ENCODE assay signal across 2 cellular contexts in genomic region chr5:103562453-103563157, GRCh38.
TF ChIP-seq lines count a peak whose summit lies in the region.

Gene NUDT12 (minus strand): TSS chr5:103562789. CDS start chr5:103560248, 2,541 bp downstream.

TF ChIP-seq in HEK293, 187 proteins besides CTCF, POLR2A, EP300 and RAD21 (continued from another document and continues in another):
- TF ChIP-seq PRDM2 (tag by site-specific recombination; IDR thresholded peaks at IDR 0.05; ENCODE audit: borderline replicate concordance) (no peak), ZNF302 (tag by site-specific recombination; IDR thresholded peaks at IDR 0.05; ENCODE audit: low read depth) (no peak), ZNF747 (tag by site-specific recombination; IDR thresholded peaks at IDR 0.05) (no peak), REPIN1 (tag by site-specific recombination; IDR thresholded peaks at IDR 0.05; ENCODE audit: low read depth) (no peak), ZNF645 (tag by site-specific recombination; IDR thresholded peaks at IDR 0.05) (no peak), OVOL3 (tag by site-specific recombination; IDR thresholded peaks at IDR 0.05) (no peak), ZFHX2 (tag by site-specific recombination; conservative IDR thresholded peaks at IDR 0.05) (peak; percentile 37), TCF7L2 (IDR thresholded peaks at IDR 0.05; ENCODE audit: borderline replicate concordance, low read depth, low read length) (no peak), ZNF175 (tag by site-specific recombination; IDR thresholded peaks at IDR 0.05) (no peak), ZBTB11 (tag by site-specific recombination; conservative IDR thresholded peaks at IDR 0.05; ENCODE audit: low read depth) (peak; percentile 97), ZBTB1 (tag by site-specific recombination; IDR thresholded peaks at IDR 0.05) (no peak), ZBTB49 (tag by site-specific recombination; IDR thresholded peaks at IDR 0.05; ENCODE audit: low read depth) (no peak)

TF ChIP-seq in GM12878, 131 proteins besides CTCF, POLR2A, EP300 and RAD21 (continued from another document):
- TF ChIP-seq MAX (IDR thresholded peaks at IDR 0.05; ENCODE audit: low read depth, low read length) (peak; percentile 37; the same call in 1 of the 2 replicates), ZBTB40 (IDR thresholded peaks at IDR 0.05; ENCODE audit: borderline replicate concordance) (peak; percentile 61; the same call in 1 of the 2 replicates), MXI1 (IDR thresholded peaks at IDR 0.05; ENCODE audit: low read depth, low read length) (0 out of 2 replicates have a peak, but pooled peaks have one; percentile 25), PML (IDR thresholded peaks at IDR 0.05; ENCODE audit: low read length) (0 out of 2 replicates have a peak, but pooled peaks have one; percentile 45), SPI1 (IDR thresholded peaks at IDR 0.05; ENCODE audit: borderline replicate concordance, insufficient read depth, low read depth, low read length) (0 out of 2 replicates have a peak, but pooled peaks have one; percentile 1)
